In genomic region chr7:24756545-24756988, GRCh38 we compare ENCODE assay signal across 9 cellular contexts. TPM values are rescaled to one million over a fixed set of nuclear protein-coding genes. Genes with fewer than 3 reads are reported as not detected.
DNase-seq lines count a peak whose midpoint lies in the region; ATAC-seq and TF ChIP-seq lines count a peak whose summit lies in the region.
"Had no signal": no experiment of that assay in that cellular context is flagged by ENCODE, and none has a peak within 500 bp of the region (broad histone marks: within the 10 kb centered on the region; RNA-seq: fewer than 3 reads in every experiment).

No MANE protein-coding gene starts in this region.

- H3K27me3 Mint-ChIP-seq in CD8-positive, alpha-beta T cell (ENCODE audit: low read depth): peaks cover 52% of the 10 kb centered on the region
- H3K27me3 Mint-ChIP-seq in activated CD4-positive, alpha-beta memory T cell treated with anti-CD3 and anti-CD28 coated beads, Interleukin-2, amount 10 ng/mL, durations not matched to agents 7 days and 5 days: peaks cover 67% of the 10 kb centered on the region

- H3K9me3 ChIP-seq in CD8-positive, alpha-beta T cell (ENCODE audit: low read length): no peaks in the 10 kb centered on the region
- no peaks in the 10 kb centered on the region for H3K9me3 ChIP-seq in osteoblast (ENCODE audit: low read depth, low read length)
- H3K9me3 ChIP-seq: neutrophil had no signal

- TF ChIP-seq CTCF in CD8-positive, alpha-beta T cell (IDR thresholded peaks at IDR 0.05): no peak
- TF ChIP-seq CTCF in fibroblast of villous mesenchyme (IDR thresholded peaks at IDR 0.05; ENCODE audit: insufficient read depth, low read depth, low read length) (no peak), osteoblast (IDR thresholded peaks at IDR 0.05; ENCODE audit: extremely low read depth, low read depth, low read length) (no peak)

- no peaks in the 10 kb centered on the region for H4K20me1 ChIP-seq in osteoblast (ENCODE audit: insufficient read depth, low read length)

- peaks cover 18% of the 10 kb centered on the region for H3K27me3 ChIP-seq in CD8-positive, alpha-beta T cell (ENCODE audit: insufficient read depth, low read length)
- H3K27me3 ChIP-seq in osteoblast (ENCODE audit: insufficient read depth, low read length): no peaks in the 10 kb centered on the region

- no peaks in the 10 kb centered on the region for H3K36me3 ChIP-seq in CD8-positive, alpha-beta T cell (ENCODE audit: insufficient read depth, low read length)
- H3K36me3 ChIP-seq in osteoblast (ENCODE audit: insufficient read depth, low read length): no peaks in the 10 kb centered on the region
- H3K36me3 ChIP-seq: neutrophil had no signal

- no peaks in the 10 kb centered on the region for H3K36me3 Mint-ChIP-seq in CD8-positive, alpha-beta T cell
- H3K36me3 Mint-ChIP-seq in activated CD4-positive, alpha-beta memory T cell treated with anti-CD3 and anti-CD28 coated beads, Interleukin-2, amount 10 ng/mL, durations not matched to agents 7 days and 5 days (ENCODE audit: low read depth): no peaks in the 10 kb centered on the region

- H3K27ac ChIP-seq in CD8-positive, alpha-beta T cell (ENCODE audit: low read depth, low read length): no peak overlapping the region
- peak overlapping the region; percentile 30 for H3K27ac ChIP-seq in osteoblast (ENCODE audit: low read depth, low read length)
- H3K27ac ChIP-seq: neutrophil had no signal

- intact Hi-C loops in CD8-positive, alpha-beta T cell (cut with DNase I, micrococcal nuclease): no loop called here

- peak overlapping the region; percentile 86 for H3K4me2 ChIP-seq in osteoblast (ENCODE audit: insufficient read depth, low read length)

- no peaks in the 10 kb centered on the region for H3K9me3 Mint-ChIP-seq in CD8-positive, alpha-beta T cell
- no peaks in the 10 kb centered on the region for H3K9me3 Mint-ChIP-seq in activated CD4-positive, alpha-beta memory T cell treated with anti-CD3 and anti-CD28 coated beads, Interleukin-2, amount 10 ng/mL, durations not matched to agents 7 days and 5 days

- H3K4me3 Mint-ChIP-seq in CD8-positive, alpha-beta T cell: peak overlapping the region; percentile 83
- H3K4me3 Mint-ChIP-seq in activated CD4-positive, alpha-beta memory T cell treated with anti-CD3 and anti-CD28 coated beads, Interleukin-2, amount 10 ng/mL, durations not matched to agents 7 days and 5 days: peak overlapping the region; percentile 74

- no peak overlapping the region for H3K27ac Mint-ChIP-seq in CD8-positive, alpha-beta T cell
- H3K27ac Mint-ChIP-seq in activated CD4-positive, alpha-beta memory T cell treated with anti-CD3 and anti-CD28 coated beads, Interleukin-2, amount 10 ng/mL, durations not matched to agents 7 days and 5 days: no peak overlapping the region

- peak; percentile 25 for ATAC-seq in CD8-positive, alpha-beta T cell
- ATAC-seq in HG02623 (IDR thresholded peaks at IDR 0.05; ENCODE audit: unreplicated experiment) (peak; percentile 7), HG03025 (IDR thresholded peaks at IDR 0.05; ENCODE audit: low FRiP score, unreplicated experiment) (no peak)

- peaks cover 7% of the 10 kb centered on the region for H3K79me2 ChIP-seq in osteoblast (ENCODE audit: insufficient read depth, low read length)

- peaks cover 7% of the 10 kb centered on the region for H3K4me1 ChIP-seq in CD8-positive, alpha-beta T cell (ENCODE audit: insufficient read depth, low read length)
- H3K4me1 ChIP-seq in osteoblast (ENCODE audit: insufficient read depth, low read length): peaks cover 13% of the 10 kb centered on the region

- POLR2A ChIA-PET in CD8-positive, alpha-beta T cell (lab: Charles Lee): no interaction called here
- POLR2A ChIA-PET in activated CD4-positive, alpha-beta memory T cell treated with anti-CD3 and anti-CD28 coated beads, Interleukin-2, amount 10 ng/mL, durations not matched to agents 7 days and 5 days (lab: Charles Lee): interaction anchor here (1.2 to 1.9 kb wide), 4 partner anchors 13 to 368 kb away, joined by 4 to 10 read pairs (median 4); partner anchors contain the start of gene CYCS

- H3K4me1 Mint-ChIP-seq in CD8-positive, alpha-beta T cell (ENCODE audit: low read depth): peaks cover 22% of the 10 kb centered on the region
- H3K4me1 Mint-ChIP-seq in activated CD4-positive, alpha-beta memory T cell treated with anti-CD3 and anti-CD28 coated beads, Interleukin-2, amount 10 ng/mL, durations not matched to agents 7 days and 5 days: peaks cover 25% of the 10 kb centered on the region

- H2AFZ ChIP-seq in osteoblast (ENCODE audit: low read length): peak overlapping the region; percentile 88

- CTCF ChIA-PET in CD8-positive, alpha-beta T cell (lab: Charles Lee): no interaction called here
- CTCF ChIA-PET in activated CD4-positive, alpha-beta memory T cell treated with anti-CD3 and anti-CD28 coated beads, Interleukin-2, amount 10 ng/mL, durations not matched to agents 7 days and 5 days (lab: Charles Lee): interaction anchor here (0.6 to 1.3 kb wide), 3 partner anchors 88 to 369 kb away, joined by 3 read pairs; partner anchors contain the start of gene CYCS

- H3K4me3 ChIP-seq in CD8-positive, alpha-beta T cell (ENCODE audit: low read depth, low read length): peak overlapping the region; percentile 53
- H3K4me3 ChIP-seq in fibroblast of villous mesenchyme (ENCODE audit: low read depth, low read length) (peak overlapping the region; percentile 79), osteoblast (ENCODE audit: insufficient read depth, low read length) (peak overlapping the region; percentile 82)

- DNase-seq in CD8-positive, alpha-beta T cell: peak in 1 of 7 experiments; percentile 52
- peak; percentile 23 for DNase-seq in activated CD4-positive, alpha-beta memory T cell treated with anti-CD3 and anti-CD28 coated beads, Interleukin-2, amount 10 ng/mL, durations not matched to agents 7 days and 5 days
- DNase-seq in fibroblast of villous mesenchyme (ENCODE audit: low read depth) (no peak), osteoblast (ENCODE audit: insufficient read length, low spot score, missing footprints) (no peak), SW 1271 (lab: John Stamatoyannopoulos, UW) (no peak), kidney tubule cell (ENCODE audit: low spot score) (no peak)

RNA-seq across cellular contexts. Expression of gene GSDME, which starts 0.7 kb away (rescaled TPM):
- total RNA-seq in CD8-positive, alpha-beta T cell: not detected
- 1 to 10 TPM; 1.7 to 1.8 TPM for total RNA-seq in activated CD4-positive, alpha-beta memory T cell treated with anti-CD3 and anti-CD28 coated beads, Interleukin-2, amount 10 ng/mL, durations not matched to agents 7 days and 5 days
- 46.4 and 70.8 TPM in 2 replicates for total RNA-seq in fibroblast of villous mesenchyme
- 42.3 and 44.5 TPM in 2 replicates for total RNA-seq in osteoblast

Comparison
In these comparisons a context has a peak if more than half of its experiments do, and no peak if none do; other contexts are left out.
1. RNA of gene GSDME, which starts 0.7 kb away (total RNA-seq): 46.4 to 70.8 TPM in fibroblast of villous mesenchyme and 42.3 to 44.5 TPM in osteoblast; 1.7 to 1.8 TPM in activated CD4-positive, alpha-beta memory T cell treated with anti-CD3 and anti-CD28 coated beads, Interleukin-2, amount 10 ng/mL, durations not matched to agents 7 days and 5 days and not detected in CD8-positive, alpha-beta T cell; every median in the first group is over 10 times any median in the second.
2. Peak in every context shown above with its lines, with median percentiles within 50 percentile points of each other: H3K4me3 ChIP-seq.